In the genomic region with DNA sequence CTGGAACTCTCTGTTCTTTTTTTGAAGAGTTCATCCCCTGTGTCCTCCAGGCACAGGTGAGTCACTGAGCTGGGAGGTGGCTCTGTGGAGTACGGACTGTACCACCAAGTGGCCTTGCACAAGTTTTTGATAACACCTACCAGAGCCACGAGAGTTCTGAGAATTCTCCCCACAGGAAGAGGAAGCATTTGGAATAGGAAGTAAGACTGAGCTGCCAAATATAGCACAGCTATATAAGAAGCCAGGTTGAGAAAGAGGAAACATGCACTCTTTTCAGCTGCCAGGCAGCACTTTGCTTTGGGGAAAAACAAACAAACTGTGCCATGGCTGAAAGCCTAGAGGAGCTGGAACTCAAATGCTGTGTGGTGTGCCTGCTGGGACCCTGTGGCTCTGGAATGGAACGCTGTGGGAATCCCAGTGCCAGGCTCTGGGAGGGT, we compare ENCODE assay signal across 8 cellular contexts.
DNase-seq lines count a peak whose midpoint lies in the region; FAIRE-seq and TF ChIP-seq lines count a peak whose summit lies in the region.

No MANE protein-coding gene starts in this region.

- no peaks in the 10 kb centered on the region for H3K79me2 ChIP-seq in keratinocyte (ENCODE audit: control insufficient read depth, insufficient read depth, low read length)

- H3K27ac ChIP-seq in ascending aorta (peak overlapping the region; percentile 60 to 82), keratinocyte (ENCODE audit: control insufficient read depth, insufficient read depth, low read length) (peak overlapping the region; percentile 60), substantia nigra (ENCODE audit: low read depth, low read length, poor library complexity, severe bottlenecking) (peak overlapping the region; percentile 68)

- no peak overlapping the region for H3K27ac Mint-ChIP-seq in Caco-2 (ENCODE audit: unreplicated experiment)

- BruUV-seq in Caco-2 (replicated peaks; lab: Mats Ljungman, UMichigan), result no TSS peak

- CTCF ChIA-PET in Caco-2 (lab: Charles Lee), result no interaction called here

- intact Hi-C loops in ascending aorta (cut with DNase I) (no loop called here), Caco-2 (cut with micrococcal nuclease; ENCODE audit: unreplicated experiment) (no loop called here)

- H3K9ac ChIP-seq in keratinocyte (ENCODE audit: control insufficient read depth, extremely low read depth, insufficient read depth, low read length), result no peak overlapping the region

- H2AFZ ChIP-seq in keratinocyte (ENCODE audit: control insufficient read depth, low read length), result peak overlapping the region; percentile 72

- no peaks in the 10 kb centered on the region for H3K27me3 ChIP-seq in ascending aorta
- no peaks in the 10 kb centered on the region for H3K27me3 ChIP-seq in keratinocyte (ENCODE audit: control insufficient read depth, extremely low read depth, insufficient read depth, low read length)
- no peaks in the 10 kb centered on the region for H3K27me3 ChIP-seq in Caco-2 (replicated peaks; ENCODE audit: control insufficient read depth, insufficient read depth, low read length)

- peak overlapping the region; percentile 52 for H3K4me2 ChIP-seq in keratinocyte (ENCODE audit: control insufficient read depth, extremely low read depth, insufficient read depth, low read depth, low read length)

- no peak overlapping the region for H3K4me3 Mint-ChIP-seq in Caco-2 (ENCODE audit: unreplicated experiment)

- no peaks in the 10 kb centered on the region for H3K4me1 Mint-ChIP-seq in Caco-2 (ENCODE audit: low read depth, unreplicated experiment)

- no peaks in the 10 kb centered on the region for H4K20me1 ChIP-seq in keratinocyte (ENCODE audit: control insufficient read depth, extremely low read depth, insufficient read depth, low read length)

- FAIRE-seq in keratinocyte (lab: Jason Lieb, UNC), result peak; percentile 61

- no peaks in the 10 kb centered on the region for H3K36me3 ChIP-seq in ascending aorta
- H3K36me3 ChIP-seq in keratinocyte (ENCODE audit: control insufficient read depth in 2 of 2, extremely low read depth in 1 of 2, insufficient read depth in 2 of 2, low read length in 2 of 2), result no peaks in the 10 kb centered on the region
- H3K36me3 ChIP-seq in Caco-2 (ENCODE audit: control insufficient read depth, insufficient read depth, low read length), result no peaks in the 10 kb centered on the region

- H3K4me1 ChIP-seq in ascending aorta (peaks cover 0 to 12% of the 10 kb centered on the region in 2 donors), keratinocyte (ENCODE audit: control insufficient read depth, extremely low read depth, insufficient read depth, low read length) (peaks cover 38% of the 10 kb centered on the region), Caco-2 (no peaks in the 10 kb centered on the region)

- POLR2A ChIA-PET in Caco-2 (lab: Charles Lee), result no interaction called here

- H3K27me3 Mint-ChIP-seq in Caco-2 (ENCODE audit: insufficient read depth, unreplicated experiment), result no peaks in the 10 kb centered on the region

- H3K4me3 ChIP-seq in ascending aorta (no peak overlapping the region), keratinocyte (ENCODE audit: control insufficient read depth in 2 of 3, extremely low read depth in 1 of 3, insufficient read depth in 2 of 3, low read depth in 1 of 3, low read length in 3 of 3) (peak overlapping the region in 2 of 3 experiments; percentile 7 to 22), Caco-2 (ENCODE audit: low read depth, low read length) (no peak overlapping the region)

- no peaks in the 10 kb centered on the region for H3K9me3 Mint-ChIP-seq in Caco-2 (ENCODE audit: unreplicated experiment)

- no peaks in the 10 kb centered on the region for H3K9me1 ChIP-seq in keratinocyte (ENCODE audit: control insufficient read depth, extremely low read depth, insufficient read depth, low read length)

- H3K9me3 ChIP-seq in ascending aorta (no peaks in the 10 kb centered on the region), keratinocyte (ENCODE audit: control insufficient read depth, low read depth, low read length) (no peaks in the 10 kb centered on the region), Caco-2 (no peaks in the 10 kb centered on the region)

- dilution Hi-C loops in keratinocyte (cut with MboI; ENCODE audit: extremely low pct_ligation_motif_present, low sequenced_read_pairs), result no loop called here

- peak; percentile 42 for DNase-seq in activated T-cell treated with anti-CD3 and anti-CD28 coated beads, Interleukin-2, amount 50 U/mL, for 1 hour
- DNase-seq in activated T-cell treated with anti-CD3 and anti-CD28 coated beads for 4 hours, result no peak
- DNase-seq in NCI-H345 treated with DMSO at 0.1 percent for 48 hours (lab: John Stamatoyannopoulos, UW; ENCODE audit: unreplicated experiment), result peak; percentile 50
- peak in 1 of 2 donors; percentile 80 for DNase-seq in ascending aorta (ENCODE audit: low spot score in 2 of 2)
- peak; percentile 64 for DNase-seq in keratinocyte (ENCODE audit: low read depth, low spot score)
- peak in 14 of 49 donors; percentile 5 to 57 (median 16) for DNase-seq in substantia nigra (lab: John Stamatoyannopoulos, UW)
- no peak for DNase-seq in NCI-H1436 (lab: John Stamatoyannopoulos, UW)
- no peak for DNase-seq in Caco-2

- TF ChIP-seq CTCF in ascending aorta (IDR thresholded peaks at IDR 0.05) (no peak), keratinocyte (optimal IDR thresholded peaks at IDR 0.05 in 1 of 3, IDR thresholded peaks at IDR 0.05 in 1 of 3, conservative IDR thresholded peaks at IDR 0.05 in 1 of 3; ENCODE audit: extremely low read depth in 1 of 3, insufficient read depth in 2 of 3, low read length in 3 of 3) (no peak), Caco-2 (IDR thresholded peaks at IDR 0.05; ENCODE audit: insufficient read depth in 1 of 2, low read depth in 1 of 2, low read length in 1 of 2, severe bottlenecking in 1 of 2, unreplicated experiment in 1 of 2) (no peak)

- no peaks in the 10 kb centered on the region for H3K36me3 Mint-ChIP-seq in Caco-2 (ENCODE audit: insufficient read depth, unreplicated experiment)

Comparison
In these comparisons a context has a peak if more than half of its experiments do, and no peak if none do; other contexts are left out.
1. DNase-seq: peak in activated T-cell treated with anti-CD3 and anti-CD28 coated beads, Interleukin-2, amount 50 U/mL, for 1 hour (single experiment), NCI-H345 treated with DMSO at 0.1 percent for 48 hours (single experiment) and keratinocyte (single experiment); none in activated T-cell treated with anti-CD3 and anti-CD28 coated beads for 4 hours (single experiment), NCI-H1436 (single experiment) and Caco-2 (0 of 2).
2. H3K4me3 ChIP-seq: peak in keratinocyte (2 of 3); none in ascending aorta (0 of 2) and Caco-2 (single experiment).
3. Peak in every context shown above with its lines, with median percentiles within 50 percentile points of each other: H3K27ac ChIP-seq.